15 cellular contexts compared by ENCODE assay signal in the genomic region with DNA sequence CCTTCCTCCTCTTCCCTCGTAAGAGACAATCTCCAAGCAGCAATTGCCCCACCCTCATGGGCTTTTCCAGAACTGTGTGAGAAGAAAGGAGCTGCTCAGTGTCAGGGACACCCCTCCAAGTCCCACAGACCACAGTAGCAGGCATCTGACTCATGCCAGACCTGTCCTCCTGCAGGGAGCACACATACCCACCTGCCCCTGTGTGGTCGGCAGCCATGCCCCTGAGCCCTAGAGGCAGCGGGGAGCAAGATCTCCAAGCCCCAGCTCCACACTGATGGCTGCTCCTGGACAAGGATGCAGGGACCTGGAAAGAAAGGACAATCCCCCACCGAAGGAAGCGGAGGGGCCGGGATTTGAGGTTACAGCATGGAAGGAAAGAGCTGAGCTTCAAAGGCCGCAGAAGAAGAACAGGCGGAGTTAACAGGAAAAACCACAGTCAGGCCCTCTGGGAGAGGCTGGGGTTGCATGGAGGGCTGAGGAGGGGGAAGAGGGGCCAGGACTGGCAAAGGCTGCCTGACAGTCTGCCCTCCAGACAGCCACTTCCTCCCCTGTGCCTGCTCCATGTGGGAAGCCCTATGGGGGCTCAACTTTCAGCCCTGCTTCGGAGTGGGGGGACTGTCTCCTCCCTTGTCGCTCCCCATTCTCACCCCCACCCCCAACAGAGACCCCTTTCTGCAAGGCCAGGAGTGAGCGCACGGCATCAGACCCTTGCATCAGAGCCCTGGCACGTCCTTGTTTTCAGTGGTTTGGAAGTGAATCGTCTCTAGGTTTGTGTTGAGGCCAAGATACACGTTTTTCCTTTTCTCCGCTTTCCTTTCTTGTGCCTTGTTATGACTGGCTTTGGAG. TPM values are rescaled to one million over a fixed set of nuclear protein-coding genes. Genes with fewer than 3 reads are reported as not detected.
DNase-seq lines count a peak whose midpoint lies in the region; ATAC-seq and TF ChIP-seq lines count a peak whose summit lies in the region.
"Had no signal": no experiment of that assay in that cellular context is flagged by ENCODE, and none has a peak within 500 bp of the region (broad histone marks: within the 10 kb centered on the region; RNA-seq: fewer than 3 reads in every experiment).

No MANE protein-coding gene starts in this region.

- H3K9me2 ChIP-seq in GM23338 (ENCODE audit: insufficient read depth): no peaks in the 10 kb centered on the region

- no peaks in the 10 kb centered on the region for H3K9me3 ChIP-seq in skeletal muscle tissue (ENCODE audit: control insufficient read depth in 3 of 3, low read length in 3 of 3)
- H3K9me3 ChIP-seq: BE2C had no signal

- H3F3A ChIP-seq in GM23338 (replicated peaks; ENCODE audit: low read depth): no peaks in the 10 kb centered on the region

- H3K36me3 Mint-ChIP-seq in GM23338 (ENCODE audit: low read depth): no peaks in the 10 kb centered on the region
- no peaks in the 10 kb centered on the region for H3K36me3 Mint-ChIP-seq in stimulated activated memory B cell treated with anti-CD40 and anti-IgM and Interleukin-4, amounts not matched to agents 10 μg/mL and 1 μg/mL and 100 μg/mL, for 72 hours

- H3K27ac Mint-ChIP-seq in GM23338: no peak overlapping the region
- H3K27ac Mint-ChIP-seq in stimulated activated memory B cell treated with anti-CD40 and anti-IgM and Interleukin-4, amounts not matched to agents 10 μg/mL and 1 μg/mL and 100 μg/mL, for 72 hours: no peak overlapping the region
- H3K27ac Mint-ChIP-seq: activated B cell treated with CpG ODN at 0.5 μM for 24 hours had no signal

- H3K27ac ChIP-seq in GM23338 (ENCODE audit: low read depth): no peak overlapping the region
- peak overlapping the region; percentile 56 for H3K27ac ChIP-seq in skeletal muscle tissue (ENCODE audit: low read depth, low read length)
- H3K27ac ChIP-seq: cardiac muscle cell had no signal

- H2AFZ ChIP-seq in GM23338: peak overlapping the region; percentile 43; the same call in 1 of the 2 replicates

- peak overlapping the region; percentile 6 to 62 (median 20) for H3K9ac ChIP-seq in skeletal muscle tissue (ENCODE audit: low read depth in 1 of 3, low read length in 3 of 3)

- TF ChIP-seq CTCF in GM23338 (conservative IDR thresholded peaks at IDR 0.05; ENCODE audit: low read depth in 2 of 2): no peak

- POLR2A ChIA-PET in HEK293T (lab: Yijun Ruan, JAX): no interaction called here

- H3K79me2 ChIP-seq in GM23338 (replicated peaks; ENCODE audit: insufficient read depth): no peaks in the 10 kb centered on the region

- peak; percentile 13; the same call in 2 of the 3 replicates for ATAC-seq in GM23338
- no peak for ATAC-seq in stimulated activated memory B cell treated with anti-CD40 and anti-IgM and Interleukin-4, amounts not matched to agents 10 μg/mL and 1 μg/mL and 100 μg/mL, for 72 hours

- H3K36me3 ChIP-seq in GM23338 (ENCODE audit: insufficient read depth) (no peaks in the 10 kb centered on the region), skeletal muscle tissue (ENCODE audit: control insufficient read depth in 3 of 3, insufficient read depth in 3 of 3, low read length in 3 of 3) (no peaks in the 10 kb centered on the region)
- H3K36me3 ChIP-seq: BE2C, cardiac muscle cell had no signal

- H3K4me1 Mint-ChIP-seq in GM23338: peaks cover 6% of the 10 kb centered on the region; the same call in 2 of the 3 replicates
- H3K4me1 Mint-ChIP-seq in stimulated activated memory B cell treated with anti-CD40 and anti-IgM and Interleukin-4, amounts not matched to agents 10 μg/mL and 1 μg/mL and 100 μg/mL, for 72 hours: peaks cover 7% of the 10 kb centered on the region

- no peaks in the 10 kb centered on the region for H4K20me1 ChIP-seq in GM23338 (replicated peaks; ENCODE audit: insufficient read depth)

- peaks cover 5% of the 10 kb centered on the region for H3K27me3 Mint-ChIP-seq in GM23338 (ENCODE audit: insufficient read depth, low read depth, poor library complexity)
- H3K27me3 Mint-ChIP-seq in stimulated activated memory B cell treated with anti-CD40 and anti-IgM and Interleukin-4, amounts not matched to agents 10 μg/mL and 1 μg/mL and 100 μg/mL, for 72 hours: peaks cover 35% of the 10 kb centered on the region

- DNase-seq in GM23338 (ENCODE audit: low spot score) (no peak), astrocyte of the hippocampus (ENCODE audit: low read depth, low spot score) (peak; percentile 82), iris pigment epithelial cell (ENCODE audit: low read depth) (peak; percentile 40), HEK293T (ENCODE audit: extremely low spot score) (no peak), GOT3 (lab: John Stamatoyannopoulos, UW) (no peak)
- DNase-seq: activated B cell treated with CpG ODN at 0.5 μM for 24 hours, activated gamma-delta T cell treated with Interleukin-2 at 50 U/mL for 16 hours, BE2C, DMS79, HCEC 1CT, NCI-H1092 treated with DMSO at 0.1 percent for 48 hours had no signal

- H3K27me3 ChIP-seq in GM23338 (ENCODE audit: insufficient read depth) (no peaks in the 10 kb centered on the region), skeletal muscle tissue (ENCODE audit: control insufficient read depth in 3 of 3, insufficient read depth in 3 of 3, low read length in 3 of 3) (no peaks in the 10 kb centered on the region)
- H3K27me3 ChIP-seq: BE2C, cardiac muscle cell had no signal

- no peak overlapping the region; the same call in 2 of the 3 replicates for H3K4me3 Mint-ChIP-seq in GM23338
- H3K4me3 Mint-ChIP-seq in stimulated activated memory B cell treated with anti-CD40 and anti-IgM and Interleukin-4, amounts not matched to agents 10 μg/mL and 1 μg/mL and 100 μg/mL, for 72 hours: no peak overlapping the region
- H3K4me3 Mint-ChIP-seq: activated B cell treated with CpG ODN at 0.5 μM for 24 hours had no signal

- H3K9me3 Mint-ChIP-seq in GM23338: no peaks in the 10 kb centered on the region
- no peaks in the 10 kb centered on the region for H3K9me3 Mint-ChIP-seq in stimulated activated memory B cell treated with anti-CD40 and anti-IgM and Interleukin-4, amounts not matched to agents 10 μg/mL and 1 μg/mL and 100 μg/mL, for 72 hours
- H3K9me3 Mint-ChIP-seq: activated B cell treated with CpG ODN at 0.5 μM for 24 hours had no signal

- H3K4me1 ChIP-seq in GM23338 (ENCODE audit: insufficient read depth) (no peaks in the 10 kb centered on the region), skeletal muscle tissue (ENCODE audit: control insufficient read depth in 3 of 3, insufficient read depth in 3 of 3, low read length in 3 of 3) (peaks cover 43 to 49% (median 46%) of the 10 kb centered on the region in 3 donors)
- H3K4me1 ChIP-seq: BE2C had no signal

- H3K4me2 ChIP-seq in GM23338: no peak overlapping the region

- H3K4me3 ChIP-seq in GM23338 (no peak overlapping the region), skeletal muscle tissue (ENCODE audit: low read length in 3 of 3) (peak overlapping the region in 1 of 3 donors; percentile 15)
- H3K4me3 ChIP-seq: cardiac muscle cell, lung had no signal

- CTCF ChIA-PET in HEK293T (lab: Yijun Ruan, JAX): interaction anchor here (1.3 kb wide), 1 partner anchor 177 kb away, joined by 4 read pairs; no protein-coding TSS in a partner anchor

TF ChIP-seq in GM23338, 12 proteins besides CTCF, POLR2A, EP300 and RAD21 (continues in another document):
- no peak for TF ChIP-seq JUNB (IDR thresholded peaks at IDR 0.05; ENCODE audit: unreplicated experiment)
- TF ChIP-seq ZNF114 (CRISPR knock-in tag; IDR thresholded peaks at IDR 0.05): no peak
- TF ChIP-seq NANOG (IDR thresholded peaks at IDR 0.05; ENCODE audit: borderline replicate concordance): no peak
- no peak for TF ChIP-seq EZH2phosphoT487 (IDR thresholded peaks at IDR 0.05; ENCODE audit: unreplicated experiment)

TF ChIP-seq in HEK293T, 16 proteins besides CTCF, POLR2A, EP300 and RAD21:
- no peak for TF ChIP-seq L3MBTL2 (conservative IDR thresholded peaks at IDR 0.05)
- no peak for TF ChIP-seq SUZ12 (IDR thresholded peaks at IDR 0.05)
- TF ChIP-seq ARNT (IDR thresholded peaks at IDR 0.05): no peak
- TF ChIP-seq NFRKB (IDR thresholded peaks at IDR 0.05): no peak
- no peak for TF ChIP-seq ZNF384 (IDR thresholded peaks at IDR 0.05)
- no peak for TF ChIP-seq FOXM1 (IDR thresholded peaks at IDR 0.05; ENCODE audit: borderline replicate concordance)
- no peak for TF ChIP-seq SP1 (IDR thresholded peaks at IDR 0.05)
- TF ChIP-seq, protein P1, sequence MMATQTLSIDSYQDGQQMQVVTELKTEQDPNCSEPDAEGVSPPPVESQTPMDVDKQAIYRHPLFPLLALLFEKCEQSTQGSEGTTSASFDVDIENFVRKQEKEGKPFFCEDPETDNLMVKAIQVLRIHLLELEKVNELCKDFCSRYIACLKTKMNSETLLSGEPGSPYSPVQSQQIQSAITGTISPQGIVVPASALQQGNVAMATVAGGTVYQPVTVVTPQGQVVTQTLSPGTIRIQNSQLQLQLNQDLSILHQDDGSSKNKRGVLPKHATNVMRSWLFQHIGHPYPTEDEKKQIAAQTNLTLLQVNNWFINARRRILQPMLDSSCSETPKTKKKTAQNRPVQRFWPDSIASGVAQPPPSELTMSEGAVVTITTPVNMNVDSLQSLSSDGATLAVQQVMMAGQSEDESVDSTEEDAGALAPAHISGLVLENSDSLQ (IDR thresholded peaks at IDR 0.05): no peak
TF ChIP-seq in HEK293T: peak in this region for 0.

RNA-seq across cellular contexts. Expression of a gene that starts 46.8 kb away (rescaled TPM):
- total RNA-seq in GM23338 (2014; rRNA removed; shearing (Covaris generic)): 16.5 and 20.2 TPM in 2 replicates
- polyA plus RNA-seq in GM23338 (2016; fragmentation: Nextera tagmentation; extraction: Ambion mirVana): 11.3 and 11.6 TPM in 2 replicates
- 10.4 TPM for total RNA-seq in skeletal muscle tissue

Comparison
In these comparisons a context has a peak if more than half of its experiments do, and no peak if none do; other contexts are left out.
1. DNase-seq: peak in astrocyte of the hippocampus (single experiment) and iris pigment epithelial cell (single experiment); none in GM23338 (single experiment), HEK293T (single experiment) and GOT3 (single experiment).